In the genomic region with DNA sequence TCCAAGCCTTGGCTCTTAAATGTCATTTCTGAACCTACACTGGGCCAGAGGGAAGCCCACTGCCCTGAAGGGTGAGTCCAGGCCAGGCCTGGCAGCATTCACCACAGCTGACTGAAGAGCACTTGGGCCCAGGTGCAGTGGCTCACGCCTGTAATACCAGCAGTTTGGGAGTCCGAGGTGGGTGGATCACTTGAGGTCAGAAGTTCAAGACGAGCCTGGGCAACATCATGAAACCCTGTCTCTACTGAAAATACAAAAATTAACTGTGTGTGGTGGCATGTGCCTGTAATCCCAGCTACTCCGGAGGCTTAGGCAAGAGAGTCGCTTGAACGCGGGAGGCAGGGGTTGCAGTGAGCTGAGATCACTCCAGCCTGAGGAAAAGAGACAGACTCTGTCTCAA, we compare ENCODE assay signal across 25 cellular contexts. TPM values are rescaled to one million over a fixed set of nuclear protein-coding genes. Genes with fewer than 3 reads are reported as not detected.
"Had no signal": no experiment of that assay in that cellular context is flagged by ENCODE, and none has a peak within 500 bp of the region (broad histone marks: within the 10 kb centered on the region; RNA-seq: fewer than 3 reads in every experiment).

No MANE protein-coding gene starts in this region.

- FAIRE-seq: colon, endothelial cell of umbilical vein, frontal cortex, kidney had no signal

- H3K4me1 ChIP-seq: esophagus muscularis mucosa, foreskin keratinocyte, gastroesophageal sphincter, heart left ventricle, left lung, lower lobe of right lung had no signal

- H3K4me1 Mint-ChIP-seq: immature natural killer cell had no signal

- H3K4me2 ChIP-seq: hepatocyte had no signal

- H2AFZ ChIP-seq: hepatocyte had no signal

- H3K27ac ChIP-seq: coronary artery, dorsolateral prefrontal cortex, esophagus muscularis mucosa, foreskin keratinocyte, gastroesophageal sphincter, heart left ventricle, hepatocyte, left lung, lower lobe of right lung had no signal

- H3K79me2 ChIP-seq: hepatocyte had no signal

- ATAC-seq: foreskin keratinocyte, gastroesophageal sphincter, heart left ventricle, left colon, left lung, left ventricle myocardium superior, lower lobe of right lung had no signal

- DNase-seq: dermis blood vessel endothelial cell; effector CD4-positive, alpha-beta T cell; effector memory CD4-positive, alpha-beta T cell; foreskin keratinocyte; heart left ventricle; hypothalamus; immature natural killer cell; kidney; kidney glomerular epithelial cell; left colon; left lung; left ventricle myocardium superior; lower lobe of right lung; mesenchymal stem cell; midbrain had no signal

- H3K9me3 ChIP-seq: esophagus muscularis mucosa, gastroesophageal sphincter, heart left ventricle, left lung, lower lobe of right lung had no signal

- H3K4me3 ChIP-seq: coronary artery, dorsolateral prefrontal cortex, esophagus muscularis mucosa, gastroesophageal sphincter, heart left ventricle, hepatocyte, left lung, lower lobe of right lung had no signal

- H3K27ac Mint-ChIP-seq: immature natural killer cell had no signal

- H3K27me3 ChIP-seq: dorsolateral prefrontal cortex, esophagus muscularis mucosa, foreskin keratinocyte, gastroesophageal sphincter, heart left ventricle, hepatocyte, left lung had no signal

- H3K9me3 Mint-ChIP-seq: immature natural killer cell had no signal

- H3K4me3 Mint-ChIP-seq: immature natural killer cell had no signal

- H3K36me3 ChIP-seq: esophagus muscularis mucosa, gastroesophageal sphincter, heart left ventricle, left lung, lower lobe of right lung had no signal

RNA-seq across cellular contexts. Expression of a gene that starts 5.1 kb away (rescaled TPM):
- total RNA-seq: foreskin keratinocyte, frontal cortex, hepatocyte, lower leg skin had no signal
- polyA plus RNA-seq: esophagus, hepatocyte had no signal
